Comparison of ENCODE assay signal across 6 cellular contexts in the genomic region with DNA sequence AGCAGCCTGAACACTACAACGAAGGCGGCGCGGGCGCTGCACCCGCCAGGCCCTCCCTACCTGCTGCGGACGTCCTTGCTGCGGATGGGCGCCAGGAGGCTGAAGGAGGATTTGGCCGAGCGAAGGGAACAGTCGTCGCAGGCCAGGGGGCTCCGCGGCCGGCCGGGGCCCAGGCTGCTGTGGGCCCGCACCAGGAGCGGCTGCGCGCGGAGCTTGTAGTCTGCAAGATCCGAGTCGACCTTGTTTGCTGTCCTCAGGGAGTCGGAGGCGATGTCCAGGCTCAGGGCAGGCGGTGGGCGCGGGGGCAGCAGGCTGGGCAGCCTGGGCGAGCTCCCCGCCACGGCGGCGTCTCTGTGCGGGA. TPM values are rescaled to one million over a fixed set of nuclear protein-coding genes. Genes with fewer than 3 reads are reported as not detected.
A peak's percentile ranks its signal among the peaks of the same experiment; 100 is the strongest.
DNase-seq lines count a peak whose midpoint lies in the region; ATAC-seq and TF ChIP-seq lines count a peak whose summit lies in the region.

No MANE protein-coding gene starts in this region.

- no peak for DNase-seq in PC-9
- DNase-seq in hepatocyte (ENCODE audit: low spot score), result peak; percentile 44
- no peak for DNase-seq in NCI-H226

- H4K20me1 ChIP-seq in PC-9 (ENCODE audit: insufficient read depth) (peaks cover 35% of the 10 kb centered on the region), hepatocyte (ENCODE audit: insufficient read depth, poor library complexity, severe bottlenecking) (peaks cover 32% of the 10 kb centered on the region)

- no TSS peak for BruUV-seq in PC-9 (replicated peaks; lab: Mats Ljungman, UMichigan)

- no peaks in the 10 kb centered on the region for H3K36me3 ChIP-seq in PC-9 (ENCODE audit: low read depth)
- H3K36me3 ChIP-seq in hepatocyte (replicated peaks; ENCODE audit: insufficient read depth, low read depth), result no peaks in the 10 kb centered on the region
- no peaks in the 10 kb centered on the region for H3K36me3 ChIP-seq in urinary bladder (ENCODE audit: insufficient read depth)

- H3K4me2 ChIP-seq in PC-9 (peak overlapping the region; percentile 95), hepatocyte (peak overlapping the region; percentile 100)

- H3K9me2 ChIP-seq in PC-9 (ENCODE audit: insufficient read depth), result no peaks in the 10 kb centered on the region
- no peaks in the 10 kb centered on the region for H3K9me2 ChIP-seq in hepatocyte (replicated peaks; ENCODE audit: insufficient read depth)

- POLR2A ChIA-PET in PC-9 (lab: Charles Lee; ENCODE audit: unreplicated experiment), result no interaction called here

- intact Hi-C loops in PC-9 (cut with micrococcal nuclease; ENCODE audit: unreplicated experiment), result no loop called here

- H3K9me3 ChIP-seq in PC-9 (ENCODE audit: insufficient read depth, low read depth) (no peaks in the 10 kb centered on the region), hepatocyte (ENCODE audit: low read depth) (no peaks in the 10 kb centered on the region)

- TF ChIP-seq CTCF in PC-9 (conservative IDR thresholded peaks at IDR 0.05) (no peak), hepatocyte (IDR thresholded peaks at IDR 0.05; ENCODE audit: poor library complexity) (no peak)

- H3K27me3 ChIP-seq in PC-9 (ENCODE audit: insufficient read depth, low read depth) (no peaks in the 10 kb centered on the region), hepatocyte (no peaks in the 10 kb centered on the region)

- H3K4me1 ChIP-seq in PC-9 (replicated peaks; ENCODE audit: insufficient read depth) (peaks cover 10% of the 10 kb centered on the region), hepatocyte (ENCODE audit: insufficient read depth) (peaks cover 13% of the 10 kb centered on the region), urinary bladder (ENCODE audit: insufficient read depth) (no peaks in the 10 kb centered on the region)

- no peak overlapping the region for H3K27ac ChIP-seq in PC-9
- H3K27ac ChIP-seq in hepatocyte, result no peak overlapping the region
- H3K27ac ChIP-seq in urinary bladder (ENCODE audit: low read depth), result no peak overlapping the region

- ATAC-seq in GM19438 (IDR thresholded peaks at IDR 0.05; ENCODE audit: low read depth, unreplicated experiment) (peak; percentile 14), HG03108 (IDR thresholded peaks at IDR 0.05; ENCODE audit: unreplicated experiment) (no peak)

- 3% methylated on average over 34 of the region's 36 CpGs for WGBS in hepatocyte (ENCODE audit: low lambda C conversion rate, missing lambda C conversion rate)
- WGBS in urinary bladder, result under 1% methylated on average over 36 of the region's 36 CpGs

- peaks cover 31% of the 10 kb centered on the region for H3F3A ChIP-seq in PC-9 (ENCODE audit: insufficient read depth, low read depth)

- peaks cover 20% of the 10 kb centered on the region; the same call in 1 of the 2 replicates for H3K79me2 ChIP-seq in PC-9 (ENCODE audit: low read depth)
- peaks cover 47% of the 10 kb centered on the region for H3K79me2 ChIP-seq in hepatocyte

- no peak overlapping the region; the same call in 1 of the 2 replicates for H2AFZ ChIP-seq in PC-9
- peak overlapping the region; percentile 79 for H2AFZ ChIP-seq in hepatocyte

- CTCF ChIA-PET in PC-9 (lab: Charles Lee), result interaction anchor here (0.5 kb wide), 1 partner anchor 27 kb away, joined by 3 read pairs; no protein-coding TSS in a partner anchor

- H3K4me3 ChIP-seq in PC-9 (peak overlapping the region; percentile 80), hepatocyte (peak overlapping the region; percentile 92), urinary bladder (ENCODE audit: low read depth, low read length) (peak overlapping the region; percentile 85)

RNA-seq across cellular contexts. Expression of gene INPP5E, which starts 1.1 kb away (rescaled TPM):
- total RNA-seq in PC-9 (2021), result 18.2 and 22.5 TPM in 2 replicates
- 5.3 and 6.0 TPM in 2 replicates for total RNA-seq in hepatocyte
- polyA plus RNA-seq in hepatocyte, result 7.1 and 12.9 TPM in 2 replicates
- total RNA-seq in urinary bladder, result 5.3 TPM
- polyA plus RNA-seq in urinary bladder, result 12.6 TPM

RNA-seq across cellular contexts. Expression of gene PMPCA, which starts 28.1 kb away (rescaled TPM):
- 78.1 and 86.5 TPM in 2 replicates for total RNA-seq in PC-9 (2021)
- 45.1 and 45.8 TPM in 2 replicates for total RNA-seq in hepatocyte
- polyA plus RNA-seq in hepatocyte, result 85.7 and 87.3 TPM in 2 replicates
- total RNA-seq in urinary bladder, result 15.1 TPM
- 43.7 TPM for polyA plus RNA-seq in urinary bladder

RNA-seq across cellular contexts. Expression of gene ENTR1, which starts 28.1 kb away (rescaled TPM):
- total RNA-seq in PC-9 (2021) (67.9 and 82.9 TPM in 2 replicates), hepatocyte (38.2 and 50.1 TPM in 2 replicates), urinary bladder (20.4 TPM)
- polyA plus RNA-seq in hepatocyte (33.5 and 43.6 TPM in 2 replicates), urinary bladder (37.5 TPM)

RNA-seq across cellular contexts. Expression of gene SNAPC4, which starts 38.6 kb away (rescaled TPM):
- total RNA-seq in PC-9 (2021), result 13.3 and 14.4 TPM in 2 replicates
- 5.3 and 10.5 TPM in 2 replicates for total RNA-seq in hepatocyte
- polyA plus RNA-seq in hepatocyte, result 6.3 and 8.7 TPM in 2 replicates
- 4.4 TPM for total RNA-seq in urinary bladder
- polyA plus RNA-seq in urinary bladder, result 7.3 TPM

RNA-seq across cellular contexts. Expression of gene SEC16A, which starts 44.3 kb away (rescaled TPM):
- total RNA-seq in PC-9 (2021), result 81.8 and 90.1 TPM in 2 replicates
- total RNA-seq in hepatocyte, result 22.5 and 42.7 TPM in 2 replicates
- polyA plus RNA-seq in hepatocyte, result 42.0 and 45.4 TPM in 2 replicates
- 24.3 TPM for total RNA-seq in urinary bladder
- polyA plus RNA-seq in urinary bladder, result 36.4 TPM
